Comparison of ENCODE assay signal across 13 cellular contexts in the genomic region with DNA sequence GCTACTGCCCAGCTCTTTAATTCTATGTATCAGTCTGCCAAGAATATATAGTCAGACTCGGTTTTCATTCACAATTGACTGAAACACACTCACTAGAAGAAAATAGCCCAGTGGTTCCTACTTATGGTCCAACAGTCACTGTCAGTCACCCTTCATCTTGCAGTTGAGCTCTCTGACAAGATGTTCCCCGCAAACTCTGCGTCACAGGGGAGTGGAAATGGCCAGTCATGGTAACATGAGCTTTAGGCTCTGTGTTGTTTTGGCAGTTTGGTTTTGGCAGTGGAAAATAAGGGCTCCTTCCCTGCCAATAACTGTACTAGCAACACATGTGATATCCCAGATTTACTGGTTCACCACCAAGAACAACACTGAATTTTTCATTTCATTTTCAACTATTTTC.
DNase-seq lines count a peak whose midpoint lies in the region; ATAC-seq and TF ChIP-seq lines count a peak whose summit lies in the region.
"Had no signal": no experiment of that assay in that cellular context is flagged by ENCODE, and none has a peak within 500 bp of the region (broad histone marks: within the 10 kb centered on the region; RNA-seq: fewer than 3 reads in every experiment).

No MANE protein-coding gene starts in this region.

- no peaks in the 10 kb centered on the region for H3K27me3 ChIP-seq in GM23248 (replicated peaks; ENCODE audit: insufficient read depth)
- no peaks in the 10 kb centered on the region for H3K27me3 ChIP-seq in right cardiac atrium (ENCODE audit: control insufficient read depth, insufficient read depth)
- no peaks in the 10 kb centered on the region for H3K27me3 ChIP-seq in testis

- no peaks in the 10 kb centered on the region for H3K9me3 Mint-ChIP-seq in T-helper 2 cell treated with Interferon-gamma antibody and Interleukin-4, amounts not matched to agents 5 μg/mL and 100 μg/mL, for 36 hours
- no peaks in the 10 kb centered on the region for H3K9me3 Mint-ChIP-seq in activated CD4-positive, alpha-beta memory T cell treated with anti-CD3 and anti-CD28 coated beads, Interleukin-2, amount 10 ng/mL, durations not matched to agents 7 days and 5 days
- H3K9me3 Mint-ChIP-seq: activated naive CD8-positive, alpha-beta T cell treated with anti-CD3 and anti-CD28 coated beads, Interleukin-2, amount 50 U/mL, for 24 hours; CD8-positive, alpha-beta T cell had no signal

- TF ChIP-seq POLR2A in testis (IDR thresholded peaks at IDR 0.05): no peak

- no peaks in the 10 kb centered on the region for H3K79me2 ChIP-seq in GM23248 (ENCODE audit: insufficient read depth)

- H4K20me1 ChIP-seq in GM23248 (ENCODE audit: insufficient read depth): no peaks in the 10 kb centered on the region

- H3K4me1 Mint-ChIP-seq in T-helper 2 cell treated with Interferon-gamma antibody and Interleukin-4, amounts not matched to agents 5 μg/mL and 100 μg/mL, for 36 hours (ENCODE audit: low read depth): peaks cover 10% of the 10 kb centered on the region
- peaks cover 10% of the 10 kb centered on the region for H3K4me1 Mint-ChIP-seq in activated CD4-positive, alpha-beta memory T cell treated with anti-CD3 and anti-CD28 coated beads, Interleukin-2, amount 10 ng/mL, durations not matched to agents 7 days and 5 days

- DNase-seq in GM23248 (peak; percentile 41), cerebellar cortex (ENCODE audit: low spot score) (peak; percentile 52), right cardiac atrium (peak; percentile 65 to 82 (median 71)), testis (peak; percentile 60), retina (no peak), T-helper 2 cell (no peak)
- no peak for DNase-seq in T-helper 2 cell treated with Interferon-gamma antibody and Interleukin-4, amounts not matched to agents 5 μg/mL and 100 μg/mL, for 36 hours (ENCODE audit: low spot score)
- DNase-seq in activated CD4-positive, alpha-beta memory T cell treated with anti-CD3 and anti-CD28 coated beads, Interleukin-2, amount 10 ng/mL, durations not matched to agents 7 days and 5 days: no peak
- DNase-seq: CD8-positive, alpha-beta T cell; GOT3; NCI-H1092 treated with DMSO at 0.1 percent for 48 hours; NCI-H510A treated with DMSO at 0.1 percent for 48 hours had no signal

- H3K27me3 Mint-ChIP-seq in T-helper 2 cell treated with Interferon-gamma antibody and Interleukin-4, amounts not matched to agents 5 μg/mL and 100 μg/mL, for 36 hours (ENCODE audit: low read depth): no peaks in the 10 kb centered on the region
- no peaks in the 10 kb centered on the region for H3K27me3 Mint-ChIP-seq in activated CD4-positive, alpha-beta memory T cell treated with anti-CD3 and anti-CD28 coated beads, Interleukin-2, amount 10 ng/mL, durations not matched to agents 7 days and 5 days
- H3K27me3 Mint-ChIP-seq: activated naive CD8-positive, alpha-beta T cell treated with anti-CD3 and anti-CD28 coated beads, Interleukin-2, amount 50 U/mL, for 24 hours had no signal

- no peaks in the 10 kb centered on the region for H3K4me1 ChIP-seq in GM23248 (ENCODE audit: insufficient read depth)
- H3K4me1 ChIP-seq in right cardiac atrium (ENCODE audit: control insufficient read depth, insufficient read depth, low read length): no peaks in the 10 kb centered on the region
- no peaks in the 10 kb centered on the region for H3K4me1 ChIP-seq in testis

- no peak overlapping the region for H2AFZ ChIP-seq in GM23248

- in situ Hi-C loops in GM23248 (cut with MboI): no loop called here

- H3K36me3 Mint-ChIP-seq in T-helper 2 cell treated with Interferon-gamma antibody and Interleukin-4, amounts not matched to agents 5 μg/mL and 100 μg/mL, for 36 hours (ENCODE audit: low read depth): no peaks in the 10 kb centered on the region
- H3K36me3 Mint-ChIP-seq in activated CD4-positive, alpha-beta memory T cell treated with anti-CD3 and anti-CD28 coated beads, Interleukin-2, amount 10 ng/mL, durations not matched to agents 7 days and 5 days (ENCODE audit: low read depth): no peaks in the 10 kb centered on the region
- H3K36me3 Mint-ChIP-seq: CD8-positive, alpha-beta T cell had no signal

- H3K36me3 ChIP-seq in GM23248 (ENCODE audit: low read depth): no peaks in the 10 kb centered on the region
- no peaks in the 10 kb centered on the region for H3K36me3 ChIP-seq in testis (ENCODE audit: low read depth, missing control alignments)

- H3F3A ChIP-seq in GM23248 (ENCODE audit: insufficient read depth): no peaks in the 10 kb centered on the region

- ATAC-seq in right cardiac atrium: peak; percentile 92 to 94
- ATAC-seq: CD8-positive, alpha-beta T cell had no signal

- no peak overlapping the region for H3K27ac ChIP-seq in GM23248
- peak overlapping the region; percentile 59 for H3K27ac ChIP-seq in right cardiac atrium (ENCODE audit: low read length)
- H3K27ac ChIP-seq in testis: no peak overlapping the region

- CTCF ChIA-PET in activated CD4-positive, alpha-beta memory T cell treated with anti-CD3 and anti-CD28 coated beads, Interleukin-2, amount 10 ng/mL, durations not matched to agents 7 days and 5 days (lab: Charles Lee): interaction anchor here (0.9 to 1.2 kb wide), 2 partner anchors 41 to 88 kb away, joined by 3 read pairs; no protein-coding TSS in a partner anchor

- no peak overlapping the region for H3K27ac Mint-ChIP-seq in T-helper 2 cell treated with Interferon-gamma antibody and Interleukin-4, amounts not matched to agents 5 μg/mL and 100 μg/mL, for 36 hours
- H3K27ac Mint-ChIP-seq in activated CD4-positive, alpha-beta memory T cell treated with anti-CD3 and anti-CD28 coated beads, Interleukin-2, amount 10 ng/mL, durations not matched to agents 7 days and 5 days: no peak overlapping the region
- H3K27ac Mint-ChIP-seq: CD8-positive, alpha-beta T cell had no signal

- TF ChIP-seq CTCF in testis (IDR thresholded peaks at IDR 0.05): no peak

- H3K4me3 Mint-ChIP-seq in T-helper 2 cell treated with Interferon-gamma antibody and Interleukin-4, amounts not matched to agents 5 μg/mL and 100 μg/mL, for 36 hours: no peak overlapping the region
- H3K4me3 Mint-ChIP-seq in activated CD4-positive, alpha-beta memory T cell treated with anti-CD3 and anti-CD28 coated beads, Interleukin-2, amount 10 ng/mL, durations not matched to agents 7 days and 5 days: no peak overlapping the region
- H3K4me3 Mint-ChIP-seq: activated naive CD8-positive, alpha-beta T cell treated with anti-CD3 and anti-CD28 coated beads, Interleukin-2, amount 50 U/mL, for 24 hours; CD8-positive, alpha-beta T cell had no signal

- H3K9me3 ChIP-seq in GM23248 (ENCODE audit: low read depth) (no peaks in the 10 kb centered on the region), right cardiac atrium (ENCODE audit: control insufficient read depth, low read length) (no peaks in the 10 kb centered on the region), testis (no peaks in the 10 kb centered on the region)

- POLR2A ChIA-PET in activated CD4-positive, alpha-beta memory T cell treated with anti-CD3 and anti-CD28 coated beads, Interleukin-2, amount 10 ng/mL, durations not matched to agents 7 days and 5 days (lab: Charles Lee): no interaction called here

- H3K4me3 ChIP-seq in GM23248 (no peak overlapping the region), right cardiac atrium (ENCODE audit: low read length) (no peak overlapping the region), testis (no peak overlapping the region)

- intact Hi-C loops in right cardiac atrium (cut with DNase I) (no loop called here), testis (cut with DNase I; ENCODE audit: low total_unique reads) (no loop called here)

- 24 to 25% methylated on average over 3 of the region's 3 CpGs for WGBS in GM23248 (ENCODE audit: low coverage in 1 of 2, low lambda C conversion rate in 2 of 2, missing lambda C conversion rate in 2 of 2), 2 experiments
- 50% methylated on average over 3 of the region's 3 CpGs for WGBS in right cardiac atrium
- WGBS in testis, 2 donors: 45 to 50% methylated on average over 3 of the region's 3 CpGs

- no peak overlapping the region for H3K4me2 ChIP-seq in GM23248 (ENCODE audit: unreplicated experiment)

- no peaks in the 10 kb centered on the region for H3K9me2 ChIP-seq in GM23248 (ENCODE audit: insufficient read depth)

- H3K9ac ChIP-seq in GM23248: no peak overlapping the region

Comparison
In these comparisons a context has a peak if more than half of its experiments do, and no peak if none do; other contexts are left out.
1. DNase-seq: peak in GM23248 (single experiment), cerebellar cortex (single experiment), right cardiac atrium (3 of 3) and testis (single experiment); none in retina (single experiment), T-helper 2 cell treated with Interferon-gamma antibody and Interleukin-4, amounts not matched to agents 5 μg/mL and 100 μg/mL, for 36 hours (single experiment), activated CD4-positive, alpha-beta memory T cell treated with anti-CD3 and anti-CD28 coated beads, Interleukin-2, amount 10 ng/mL, durations not matched to agents 7 days and 5 days (single experiment) and T-helper 2 cell (0 of 5).